Comparison of ENCODE assay signal across 1 cellular context in the genomic region with DNA sequence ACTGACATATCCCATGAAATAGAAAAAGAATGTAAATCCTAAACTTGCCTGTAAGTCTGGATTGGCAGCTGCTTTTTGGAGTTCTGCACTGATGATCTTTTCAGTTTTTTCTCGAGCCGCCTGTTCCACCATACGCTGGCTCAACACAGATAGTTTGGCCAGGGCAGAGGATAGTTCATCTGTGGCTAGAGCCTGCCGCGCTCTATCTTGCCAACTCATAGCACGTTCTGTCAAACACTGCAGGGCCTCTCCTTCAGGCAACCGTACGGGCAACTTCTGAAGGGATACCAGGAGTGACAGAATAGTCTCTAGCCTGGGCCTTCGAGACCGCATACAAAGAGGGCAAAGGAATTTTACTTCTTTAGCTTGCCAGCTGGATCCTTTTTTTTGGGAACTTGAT.
TF ChIP-seq lines count a peak whose summit lies in the region.

No MANE protein-coding gene starts in this region.

TF ChIP-seq in GM12878, 131 proteins besides CTCF, POLR2A, EP300 and RAD21 (continued from another document):
- TF ChIP-seq, protein P1, sequence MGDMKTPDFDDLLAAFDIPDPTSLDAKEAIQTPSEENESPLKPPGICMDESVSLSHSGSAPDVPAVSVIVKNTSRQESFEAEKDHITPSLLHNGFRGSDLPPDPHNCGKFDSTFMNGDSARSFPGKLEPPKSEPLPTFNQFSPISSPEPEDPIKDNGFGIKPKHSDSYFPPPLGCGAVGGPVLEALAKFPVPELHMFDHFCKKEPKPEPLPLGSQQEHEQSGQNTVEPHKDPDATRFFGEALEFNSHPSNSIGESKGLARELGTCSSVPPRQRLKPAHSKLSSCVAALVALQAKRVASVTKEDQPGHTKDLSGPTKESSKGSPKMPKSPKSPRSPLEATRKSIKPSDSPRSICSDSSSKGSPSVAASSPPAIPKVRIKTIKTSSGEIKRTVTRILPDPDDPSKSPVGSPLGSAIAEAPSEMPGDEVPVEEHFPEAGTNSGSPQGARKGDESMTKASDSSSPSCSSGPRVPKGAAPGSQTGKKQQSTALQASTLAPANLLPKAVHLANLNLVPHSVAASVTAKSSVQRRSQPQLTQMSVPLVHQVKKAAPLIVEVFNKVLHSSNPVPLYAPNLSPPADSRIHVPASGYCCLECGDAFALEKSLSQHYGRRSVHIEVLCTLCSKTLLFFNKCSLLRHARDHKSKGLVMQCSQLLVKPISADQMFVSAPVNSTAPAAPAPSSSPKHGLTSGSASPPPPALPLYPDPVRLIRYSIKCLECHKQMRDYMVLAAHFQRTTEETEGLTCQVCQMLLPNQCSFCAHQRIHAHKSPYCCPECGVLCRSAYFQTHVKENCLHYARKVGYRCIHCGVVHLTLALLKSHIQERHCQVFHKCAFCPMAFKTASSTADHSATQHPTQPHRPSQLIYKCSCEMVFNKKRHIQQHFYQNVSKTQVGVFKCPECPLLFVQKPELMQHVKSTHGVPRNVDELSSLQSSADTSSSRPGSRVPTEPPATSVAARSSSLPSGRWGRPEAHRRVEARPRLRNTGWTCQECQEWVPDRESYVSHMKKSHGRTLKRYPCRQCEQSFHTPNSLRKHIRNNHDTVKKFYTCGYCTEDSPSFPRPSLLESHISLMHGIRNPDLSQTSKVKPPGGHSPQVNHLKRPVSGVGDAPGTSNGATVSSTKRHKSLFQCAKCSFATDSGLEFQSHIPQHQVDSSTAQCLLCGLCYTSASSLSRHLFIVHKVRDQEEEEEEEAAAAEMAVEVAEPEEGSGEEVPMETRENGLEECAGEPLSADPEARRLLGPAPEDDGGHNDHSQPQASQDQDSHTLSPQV (IDR thresholded peaks at IDR 0.05), result no peak
- TF ChIP-seq TCF12 (IDR thresholded peaks at IDR 0.05; ENCODE audit: low read depth, low read length), result no peak
- no peak for TF ChIP-seq GATAD2B (conservative IDR thresholded peaks at IDR 0.05; ENCODE audit: low read depth)
- TF ChIP-seq USF2 (IDR thresholded peaks at IDR 0.05; ENCODE audit: borderline replicate concordance, low read depth, low read length), result no peak
- TF ChIP-seq, protein P2, sequence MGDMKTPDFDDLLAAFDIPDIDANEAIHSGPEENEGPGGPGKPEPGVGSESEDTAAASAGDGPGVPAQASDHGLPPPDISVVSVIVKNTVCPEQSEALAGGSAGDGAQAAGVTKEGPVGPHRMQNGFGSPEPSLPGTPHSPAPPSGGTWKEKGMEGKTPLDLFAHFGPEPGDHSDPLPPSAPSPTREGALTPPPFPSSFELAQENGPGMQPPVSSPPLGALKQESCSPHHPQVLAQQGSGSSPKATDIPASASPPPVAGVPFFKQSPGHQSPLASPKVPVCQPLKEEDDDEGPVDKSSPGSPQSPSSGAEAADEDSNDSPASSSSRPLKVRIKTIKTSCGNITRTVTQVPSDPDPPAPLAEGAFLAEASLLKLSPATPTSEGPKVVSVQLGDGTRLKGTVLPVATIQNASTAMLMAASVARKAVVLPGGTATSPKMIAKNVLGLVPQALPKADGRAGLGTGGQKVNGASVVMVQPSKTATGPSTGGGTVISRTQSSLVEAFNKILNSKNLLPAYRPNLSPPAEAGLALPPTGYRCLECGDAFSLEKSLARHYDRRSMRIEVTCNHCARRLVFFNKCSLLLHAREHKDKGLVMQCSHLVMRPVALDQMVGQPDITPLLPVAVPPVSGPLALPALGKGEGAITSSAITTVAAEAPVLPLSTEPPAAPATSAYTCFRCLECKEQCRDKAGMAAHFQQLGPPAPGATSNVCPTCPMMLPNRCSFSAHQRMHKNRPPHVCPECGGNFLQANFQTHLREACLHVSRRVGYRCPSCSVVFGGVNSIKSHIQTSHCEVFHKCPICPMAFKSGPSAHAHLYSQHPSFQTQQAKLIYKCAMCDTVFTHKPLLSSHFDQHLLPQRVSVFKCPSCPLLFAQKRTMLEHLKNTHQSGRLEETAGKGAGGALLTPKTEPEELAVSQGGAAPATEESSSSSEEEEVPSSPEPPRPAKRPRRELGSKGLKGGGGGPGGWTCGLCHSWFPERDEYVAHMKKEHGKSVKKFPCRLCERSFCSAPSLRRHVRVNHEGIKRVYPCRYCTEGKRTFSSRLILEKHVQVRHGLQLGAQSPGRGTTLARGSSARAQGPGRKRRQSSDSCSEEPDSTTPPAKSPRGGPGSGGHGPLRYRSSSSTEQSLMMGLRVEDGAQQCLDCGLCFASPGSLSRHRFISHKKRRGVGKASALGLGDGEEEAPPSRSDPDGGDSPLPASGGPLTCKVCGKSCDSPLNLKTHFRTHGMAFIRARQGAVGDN (IDR thresholded peaks at IDR 0.05), result no peak
- TF ChIP-seq CEBPB (IDR thresholded peaks at IDR 0.05; ENCODE audit: borderline replicate concordance in 1 of 2, low read depth in 2 of 2, low read length in 2 of 2), result no peak
- no peak for TF ChIP-seq SUPT20H (IDR thresholded peaks at IDR 0.05; ENCODE audit: borderline replicate concordance, control insufficient read depth, low read depth, low read length)
- TF ChIP-seq ZZZ3 (IDR thresholded peaks at IDR 0.05; ENCODE audit: control insufficient read depth, insufficient read length, low read depth), result no peak
TF ChIP-seq in GM12878: peak in this region for 0.
